ENCODE assay signal across 8 cellular contexts in genomic region chr19:30455881-30456280, GRCh38.
"Had no signal": no experiment of that assay in that cellular context is flagged by ENCODE, and none has a peak within 500 bp of the region (broad histone marks: within the 10 kb centered on the region; RNA-seq: fewer than 3 reads in every experiment).

No MANE protein-coding gene starts in this region.

- FAIRE-seq: G401.6, GM12878, GM12891, GM12892, GM18507, GM19239 had no signal

- ATAC-seq: GM12878 had no signal

- DNase-seq: GDM1, GF-D8 had no signal

- H3K4me3 ChIP-seq: GM12878 had no signal
